Comparison of ENCODE assay signal across 8 cellular contexts in the genomic region with DNA sequence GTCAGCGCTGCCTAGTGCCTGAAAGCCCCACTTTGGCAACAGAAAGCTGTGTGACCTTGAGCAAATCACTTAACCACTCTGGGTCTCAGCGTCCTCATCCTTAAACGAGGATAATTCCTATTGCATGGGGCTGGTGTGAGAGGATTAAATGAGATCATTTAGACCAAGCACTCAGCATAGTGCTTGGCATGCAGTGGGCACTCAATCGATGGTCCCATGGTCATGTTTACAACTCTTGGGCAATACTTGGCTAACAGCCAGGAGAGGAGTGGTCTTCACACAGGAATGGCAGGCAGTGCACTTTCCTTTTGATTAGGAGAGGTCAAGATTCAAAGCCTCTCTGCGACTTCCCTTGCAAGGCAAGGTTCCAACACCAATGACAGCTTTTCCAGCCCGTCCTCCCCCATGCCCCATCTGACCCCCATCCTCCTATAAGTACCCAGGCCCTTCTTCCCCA. TPM values are rescaled to one million over a fixed set of nuclear protein-coding genes. Genes with fewer than 3 reads are reported as not detected.
A peak's percentile ranks its signal among the peaks of the same experiment; 100 is the strongest.
DNase-seq lines count a peak whose midpoint lies in the region; FAIRE-seq and TF ChIP-seq lines count a peak whose summit lies in the region.

No MANE protein-coding gene starts in this region.

- H3K4me1 ChIP-seq in A673 (ENCODE audit: insufficient read depth, low read length, poor library complexity, severe bottlenecking), result peaks cover 20% of the 10 kb centered on the region
- H3K4me1 ChIP-seq in mesenchymal stem cell (ENCODE audit: control insufficient read depth, insufficient read depth, low read depth, low read length), result peaks cover 61% of the 10 kb centered on the region

- H3K79me1 ChIP-seq in mesenchymal stem cell (replicated peaks; ENCODE audit: low read length, poor library complexity, severe bottlenecking), result peaks cover 56% of the 10 kb centered on the region

- H3K36me3 ChIP-seq in A673 (ENCODE audit: insufficient read depth, low read length, poor library complexity, severe bottlenecking), result peaks cover 63% of the 10 kb centered on the region
- H3K36me3 ChIP-seq in bronchial epithelial cell (ENCODE audit: control insufficient read depth, insufficient read depth, low read length), result peaks cover 45% of the 10 kb centered on the region
- H3K36me3 ChIP-seq in mesenchymal stem cell (ENCODE audit: control insufficient read depth in 1 of 2, insufficient read depth in 2 of 2, low read depth in 1 of 2, low read length in 2 of 2), result peaks cover 66 to 82% of the 10 kb centered on the region in 2 experiments

- no TSS peak for BruUV-seq in A673 (replicated peaks; lab: Mats Ljungman, UMichigan)

- no peak overlapping the region for H2BK120ac ChIP-seq in mesenchymal stem cell (ENCODE audit: low read depth, low read length)

- no peak overlapping the region for H2AFZ ChIP-seq in mesenchymal stem cell (ENCODE audit: low read depth, low read length)

- POLR2A ChIA-PET in A673 (lab: Charles Lee; ENCODE audit: low non-redundant PET), result no interaction called here

- H3K9me3 ChIP-seq in A673 (ENCODE audit: low read depth, low read length, poor library complexity, severe bottlenecking) (no peaks in the 10 kb centered on the region), mesenchymal stem cell (ENCODE audit: control insufficient read depth, low read length) (no peaks in the 10 kb centered on the region)

- H3K4me3 ChIP-seq in A673 (ENCODE audit: low read depth, low read length, poor library complexity, severe bottlenecking) (peak overlapping the region; percentile 37), bronchial epithelial cell (ENCODE audit: low read depth, low read length) (peak overlapping the region; percentile 51), mesenchymal stem cell (ENCODE audit: insufficient read depth in 1 of 2, low read depth in 1 of 2, low read length in 2 of 2) (peak overlapping the region; percentile 59 to 67)

- no peak overlapping the region for H3K23ac ChIP-seq in mesenchymal stem cell (ENCODE audit: low read length in 2 of 2)

- H3K4me2 ChIP-seq in mesenchymal stem cell (ENCODE audit: low read length, poor library complexity, severe bottlenecking), result peak overlapping the region; percentile 71

- H2AK5ac ChIP-seq in mesenchymal stem cell (ENCODE audit: low read length, severe bottlenecking), result peak overlapping the region; percentile 14

- TF ChIP-seq CTCF in A673 (conservative IDR thresholded peaks at IDR 0.05; ENCODE audit: low read depth, low read length) (no peak), bronchial epithelial cell (IDR thresholded peaks at IDR 0.05; ENCODE audit: insufficient read depth, low read length, severe bottlenecking) (no peak)

- intact Hi-C loops in A673 (cut with micrococcal nuclease; ENCODE audit: unreplicated experiment), result no loop called here

- H2BK12ac ChIP-seq in mesenchymal stem cell (ENCODE audit: low read length in 2 of 2), result peak overlapping the region in 1 of 2 experiments; percentile 82

- H4K91ac ChIP-seq in mesenchymal stem cell (ENCODE audit: low read length), result no peak overlapping the region

- H3K18ac ChIP-seq in mesenchymal stem cell (ENCODE audit: low read depth in 1 of 2, low read length in 2 of 2), result peak overlapping the region; percentile 22 to 23

- DNase-seq in A673 (ENCODE audit: low spot score), result no peak
- DNase-seq in HTR-8/SVneo (ENCODE audit: insufficient read length, low spot score), result peak; percentile 20
- no peak for DNase-seq in bronchial epithelial cell (ENCODE audit: low read depth)
- DNase-seq in mesenchymal stem cell, result no peak
- no peak for DNase-seq in NCI-H187 (lab: John Stamatoyannopoulos, UW)
- no peak for DNase-seq in frontal cortex (ENCODE audit: low spot score in 2 of 2)
- no peak for DNase-seq in SW480 (ENCODE audit: low spot score)
- no peak for DNase-seq in NCI-H1048 (lab: John Stamatoyannopoulos, UW)

- H4K8ac ChIP-seq in mesenchymal stem cell (ENCODE audit: low read length), result no peak overlapping the region

- H2BK15ac ChIP-seq in mesenchymal stem cell (ENCODE audit: low read depth, poor library complexity, severe bottlenecking), result peak overlapping the region; percentile 41

- no peak overlapping the region for H3K14ac ChIP-seq in mesenchymal stem cell (ENCODE audit: low read length in 2 of 2)

- FAIRE-seq in HTR-8/SVneo (lab: Jason Lieb, UNC), result peak; percentile 72
- peak; percentile 55 for FAIRE-seq in bronchial epithelial cell (lab: Jason Lieb, UNC)
- FAIRE-seq in frontal cortex (lab: Jason Lieb, UNC), result no peak

- H2BK5ac ChIP-seq in mesenchymal stem cell (ENCODE audit: low read depth, low read length, poor library complexity, severe bottlenecking), result peak overlapping the region; percentile 39

- H3K4ac ChIP-seq in mesenchymal stem cell (ENCODE audit: low read depth in 1 of 2, low read length in 2 of 2), result peak overlapping the region in 1 of 2 experiments; percentile 20

- WGBS in mesenchymal stem cell, result 55% methylated on average over 6 of the region's 6 CpGs

- peak overlapping the region; percentile 85 for H3K9ac ChIP-seq in mesenchymal stem cell (ENCODE audit: low read length)

- peak overlapping the region; percentile 19 for H3K27ac ChIP-seq in A673 (ENCODE audit: low read depth, low read length, poor library complexity, severe bottlenecking)
- peak overlapping the region; percentile 79 for H3K27ac ChIP-seq in mesenchymal stem cell (ENCODE audit: low read length, poor library complexity, severe bottlenecking)

- CTCF ChIA-PET in A673 (lab: Charles Lee), result no interaction called here

- H3K27me3 ChIP-seq in A673 (replicated peaks; ENCODE audit: insufficient read depth, low read depth, low read length, poor library complexity), result no peaks in the 10 kb centered on the region
- H3K27me3 ChIP-seq in bronchial epithelial cell (ENCODE audit: control insufficient read depth, insufficient read depth, low read length), result no peaks in the 10 kb centered on the region
- no peaks in the 10 kb centered on the region for H3K27me3 ChIP-seq in mesenchymal stem cell (ENCODE audit: control insufficient read depth in 1 of 2, insufficient read depth in 1 of 2, low read length in 2 of 2)

RNA-seq across cellular contexts. Expression of a gene that starts 14.1 kb away (rescaled TPM):
- total RNA-seq in A673 (2021), result 80.4 and 88.8 TPM in 2 replicates
- 67.9 and 160 TPM in 2 replicates for total RNA-seq in bronchial epithelial cell
- polyA plus RNA-seq in mesenchymal stem cell (2013, experiment 1 of 2), result 141 TPM
- 142 TPM for polyA plus RNA-seq in mesenchymal stem cell (2013, experiment 2 of 2)
- 20.0 TPM for total RNA-seq in frontal cortex

RNA-seq across cellular contexts. Expression of a gene that starts 25.0 kb away (rescaled TPM):
- total RNA-seq in A673 (2021), result 393 and 399 TPM in 2 replicates
- 96.6 and 100 TPM in 2 replicates for total RNA-seq in bronchial epithelial cell
- polyA plus RNA-seq in mesenchymal stem cell (2013, experiment 1 of 2), result 79.2 TPM
- 75.1 TPM for polyA plus RNA-seq in mesenchymal stem cell (2013, experiment 2 of 2)
- 53.8 TPM for total RNA-seq in frontal cortex

RNA-seq across cellular contexts. Expression of a gene that starts 27.5 kb away (rescaled TPM):
- total RNA-seq in A673 (2021) (not detected in 2 replicates), bronchial epithelial cell (not detected in 2 replicates), frontal cortex (not detected)
- polyA plus RNA-seq in mesenchymal stem cell (2013, experiment 1 of 2), result not detected
- not detected for polyA plus RNA-seq in mesenchymal stem cell (2013, experiment 2 of 2)
